Comparison of ENCODE assay signal across 10 cellular contexts in genomic region chr1:110136911-110137310, GRCh38. TPM values are rescaled to one million over a fixed set of nuclear protein-coding genes. Genes with fewer than 3 reads are reported as not detected.
DNase-seq lines count a peak whose midpoint lies in the region; ATAC-seq and TF ChIP-seq lines count a peak whose summit lies in the region.
"Had no signal": no experiment of that assay in that cellular context is flagged by ENCODE, and none has a peak within 500 bp of the region (broad histone marks: within the 10 kb centered on the region; RNA-seq: fewer than 3 reads in every experiment).

No MANE protein-coding gene starts in this region.

- H3K9me3 ChIP-seq in WERI-Rb-1 (ENCODE audit: severe bottlenecking), result no peaks in the 10 kb centered on the region
- H3K9me3 ChIP-seq in psoas muscle, result no peaks in the 10 kb centered on the region

- H3K27ac ChIP-seq in WERI-Rb-1 (0 out of 2 replicates have a peak overlapping the region, but pooled peaks have one; percentile 9), layer of hippocampus (ENCODE audit: low read depth, low read length) (peak overlapping the region; percentile 58), psoas muscle (no peak overlapping the region)

- H3K4me3 ChIP-seq in WERI-Rb-1 (ENCODE audit: low read depth, low read length), result no peak overlapping the region
- H3K4me3 ChIP-seq in psoas muscle, result no peak overlapping the region

- H3K4me1 Mint-ChIP-seq in Calu3 (ENCODE audit: low read depth, unreplicated experiment), result peaks cover 23% of the 10 kb centered on the region

- H3K4me3 Mint-ChIP-seq in Calu3 (ENCODE audit: low read depth, unreplicated experiment), result no peak overlapping the region
- H3K4me3 Mint-ChIP-seq: dendritic cell treated with granulocyte-macrophage colony-stimulating factor and Interleukin-4, amounts not matched to agents 40 ng/mL and 50 ng/mL, for 4 days had no signal

- intact Hi-C loops in Calu3 (cut with micrococcal nuclease; ENCODE audit: unreplicated experiment) (no loop called here), psoas muscle (cut with DNase I) (no loop called here)

- 3 to 4% (median 3%) methylated on average over 7 of the region's 7 CpGs for WGBS in psoas muscle, 3 donors

- H3K36me3 Mint-ChIP-seq in Calu3 (ENCODE audit: insufficient read depth, unreplicated experiment), result no peaks in the 10 kb centered on the region

- CTCF ChIA-PET in Calu3 (lab: Charles Lee), result no interaction called here

- no peak overlapping the region for H3K27ac Mint-ChIP-seq in Calu3 (ENCODE audit: unreplicated experiment)
- H3K27ac Mint-ChIP-seq: dendritic cell treated with granulocyte-macrophage colony-stimulating factor and Interleukin-4, amounts not matched to agents 40 ng/mL and 50 ng/mL, for 4 days had no signal

- no peaks in the 10 kb centered on the region for H3K9me3 Mint-ChIP-seq in Calu3 (ENCODE audit: low read depth, unreplicated experiment)
- H3K9me3 Mint-ChIP-seq: dendritic cell treated with granulocyte-macrophage colony-stimulating factor and Interleukin-4, amounts not matched to agents 40 ng/mL and 50 ng/mL, for 4 days had no signal

- no peak for ATAC-seq in HG02759 (IDR thresholded peaks at IDR 0.05; ENCODE audit: unreplicated experiment)
- no peak for ATAC-seq in psoas muscle
- ATAC-seq in HG03280 (IDR thresholded peaks at IDR 0.05; ENCODE audit: unreplicated experiment), result no peak

- no peak for TF ChIP-seq CTCF in Calu3 (IDR thresholded peaks at IDR 0.05; ENCODE audit: unreplicated experiment)
- TF ChIP-seq CTCF in WERI-Rb-1 (IDR thresholded peaks at IDR 0.05; ENCODE audit: low read depth, low read length), result no peak
- no peak for TF ChIP-seq CTCF in psoas muscle (IDR thresholded peaks at IDR 0.05)

- no peaks in the 10 kb centered on the region for H3K4me1 ChIP-seq in psoas muscle

- no TSS peak for BruUV-seq in Calu3 (replicated peaks; lab: Mats Ljungman, UMichigan)

- H3K36me3 ChIP-seq in WERI-Rb-1 (no peaks in the 10 kb centered on the region), psoas muscle (ENCODE audit: insufficient read depth in 1 of 2, low read depth in 1 of 2) (no peaks in the 10 kb centered on the region)

- no peaks in the 10 kb centered on the region for H3K27me3 ChIP-seq in WERI-Rb-1 (ENCODE audit: insufficient read depth, low read depth, severe bottlenecking)
- H3K27me3 ChIP-seq in layer of hippocampus (ENCODE audit: control insufficient read depth, insufficient read depth, low read length), result no peaks in the 10 kb centered on the region
- H3K27me3 ChIP-seq in psoas muscle (ENCODE audit: insufficient read depth in 3 of 3, low read length in 2 of 3), result peaks cover 0 to 62% (median 3%) of the 10 kb centered on the region in 3 donors

- DNase-seq in Calu3, result peak; percentile 37
- peak; percentile 88 for DNase-seq in NCI-H1436 treated with DMSO at 0.1 percent for 48 hours (lab: John Stamatoyannopoulos, UW)
- DNase-seq in WERI-Rb-1, result peak; percentile 89
- no peak for DNase-seq in GM19240 (ENCODE audit: insufficient read length, low spot score)
- no peak for DNase-seq in psoas muscle

- H3K27me3 Mint-ChIP-seq in Calu3 (ENCODE audit: unreplicated experiment), result no peaks in the 10 kb centered on the region

RNA-seq across cellular contexts. Expression of gene SLC6A17, which starts 13.4 kb away (rescaled TPM):
- total RNA-seq in Calu3 (2022) (0.20 and 0.24 TPM in 2 replicates), psoas muscle (under 1 TPM; 0.09 to 0.19 (median 0.15) TPM)
- under 1 TPM; 0.03 to 0.10 (median 0.08) TPM for polyA plus RNA-seq in psoas muscle
- total RNA-seq: T-helper 1 cell treated with Interleukin-12 subunit alpha and Interleukin-12 subunit beta and Interleukin-4 antibody, amounts not matched to agents 30 ng/mL and 1 ng/mL, for 36 hours had no signal

RNA-seq across cellular contexts. Expression of gene UBL4B, which starts 24.7 kb away (rescaled TPM):
- total RNA-seq in Calu3 (2022) (not detected in 2 replicates), psoas muscle (under 1 TPM in 1 of 4 donors, not detected in 3; 0.20 TPM)
- under 1 TPM in 2 of 3 donors, not detected in 1; 0.06 to 0.19 TPM for polyA plus RNA-seq in psoas muscle
- total RNA-seq: T-helper 1 cell treated with Interleukin-12 subunit alpha and Interleukin-12 subunit beta and Interleukin-4 antibody, amounts not matched to agents 30 ng/mL and 1 ng/mL, for 36 hours had no signal

Comparison
In these comparisons a context has a peak if more than half of its experiments do, and no peak if none do; other contexts are left out.
1. DNase-seq: peak in Calu3 (single experiment), NCI-H1436 treated with DMSO at 0.1 percent for 48 hours (single experiment) and WERI-Rb-1 (single experiment); none in GM19240 (single experiment) and psoas muscle (0 of 2).